ENCODE assay signal across 10 cellular contexts in the genomic region with DNA sequence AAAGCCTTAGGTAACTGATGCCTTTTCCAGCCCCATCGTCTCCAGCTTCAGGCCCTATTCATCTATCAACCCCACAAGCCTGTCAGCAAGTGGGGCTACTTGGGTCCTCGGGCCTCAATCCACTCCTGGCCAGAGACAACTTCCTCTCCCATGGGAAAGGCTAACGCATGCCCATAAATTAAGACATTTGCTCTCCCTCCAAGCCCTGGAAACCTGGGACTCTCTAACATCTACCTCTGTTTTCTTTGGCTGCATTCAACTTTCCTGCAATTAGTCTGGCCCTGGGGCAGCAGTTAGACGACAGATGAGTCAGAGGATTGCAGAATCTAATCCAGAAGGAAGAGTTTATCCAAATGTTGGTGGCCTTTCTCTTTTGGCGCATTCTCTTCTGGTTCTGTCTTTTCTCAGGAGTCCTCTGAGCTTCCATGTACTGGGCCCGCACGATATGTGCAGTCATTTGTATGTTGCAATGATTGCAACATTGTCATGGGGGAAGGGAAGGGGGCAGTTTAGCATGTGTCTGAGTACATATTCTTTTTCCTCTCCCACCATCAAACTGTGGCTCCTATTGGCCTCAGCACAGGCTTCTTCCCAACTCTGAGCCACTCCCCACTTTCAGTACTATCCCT. TPM values are rescaled to one million over a fixed set of nuclear protein-coding genes. Genes with fewer than 3 reads are reported as not detected.
DNase-seq lines count a peak whose midpoint lies in the region; ATAC-seq and TF ChIP-seq lines count a peak whose summit lies in the region.
"Had no signal": no experiment of that assay in that cellular context is flagged by ENCODE, and none has a peak within 500 bp of the region (broad histone marks: within the 10 kb centered on the region; RNA-seq: fewer than 3 reads in every experiment).

No MANE protein-coding gene starts in this region.

- H3K27me3 ChIP-seq in A673 (replicated peaks; ENCODE audit: insufficient read depth, low read depth, low read length, poor library complexity) = no peaks in the 10 kb centered on the region
- no peaks in the 10 kb centered on the region for H3K27me3 ChIP-seq in body of pancreas
- H3K27me3 ChIP-seq in left lung = no peaks in the 10 kb centered on the region

- H3K9me3 ChIP-seq in A673 (ENCODE audit: low read depth, low read length, poor library complexity, severe bottlenecking) (no peaks in the 10 kb centered on the region), body of pancreas (no peaks in the 10 kb centered on the region), left lung (no peaks in the 10 kb centered on the region)

- CTCF ChIA-PET in A673 (lab: Charles Lee) = no interaction called here

- TF ChIP-seq CTCF in A673 (conservative IDR thresholded peaks at IDR 0.05; ENCODE audit: low read depth, low read length) (no peak), LNCaP clone FGC (IDR thresholded peaks at IDR 0.05; ENCODE audit: control insufficient read depth, extremely low read depth, insufficient read depth) (no peak), body of pancreas (IDR thresholded peaks at IDR 0.05) (no peak), left lung (IDR thresholded peaks at IDR 0.05) (no peak)

- no peak overlapping the region for H3K27ac ChIP-seq in A673 (ENCODE audit: low read depth, low read length, poor library complexity, severe bottlenecking)
- H3K27ac ChIP-seq in body of pancreas = no peak overlapping the region
- H3K27ac ChIP-seq in left lung = peak overlapping the region in 1 of 2 donors; percentile 23

- POLR2A ChIA-PET in A673 (lab: Charles Lee; ENCODE audit: low non-redundant PET) = no interaction called here

- TF ChIP-seq POLR2A in body of pancreas (IDR thresholded peaks at IDR 0.05) = no peak

- no TSS peak for BruUV-seq in A673 (replicated peaks; lab: Mats Ljungman, UMichigan)

- H3K4me1 ChIP-seq in A673 (ENCODE audit: insufficient read depth, low read length, poor library complexity, severe bottlenecking) (peaks cover 15% of the 10 kb centered on the region), body of pancreas (peaks cover 15% of the 10 kb centered on the region), left lung (peaks cover 5 to 30% of the 10 kb centered on the region in 2 donors)

- no peak overlapping the region for H3K4me3 ChIP-seq in A673 (ENCODE audit: low read depth, low read length, poor library complexity, severe bottlenecking)
- H3K4me3 ChIP-seq in LNCaP clone FGC (ENCODE audit: low read depth, low read length) = no peak overlapping the region
- H3K4me3 ChIP-seq in body of pancreas = no peak overlapping the region
- no peak overlapping the region for H3K4me3 ChIP-seq in left lung

- H3K36me3 ChIP-seq in A673 (ENCODE audit: insufficient read depth, low read length, poor library complexity, severe bottlenecking) = no peaks in the 10 kb centered on the region
- H3K36me3 ChIP-seq in body of pancreas (replicated peaks in 1 of 2; ENCODE audit: insufficient read depth in 1 of 2, low read depth in 2 of 2) = no peaks in the 10 kb centered on the region
- H3K36me3 ChIP-seq in left lung = no peaks in the 10 kb centered on the region

- peak; percentile 38 for DNase-seq in A673 (ENCODE audit: low spot score)
- peak; percentile 30 for DNase-seq in LNCaP clone FGC (ENCODE audit: low read depth)
- peak in 3 of 4 donors; percentile 34 to 69 (median 39) for DNase-seq in body of pancreas
- no peak for DNase-seq in left lung
- DNase-seq in effector CD8-positive, alpha-beta T cell (lab: John Stamatoyannopoulos, UW) = no peak
- no peak for DNase-seq in stimulated activated naive CD4-positive, alpha-beta T cell treated with Interleukin-2 at 50 U/mL for 16 hours (lab: John Stamatoyannopoulos, UW)
- no peak for DNase-seq in NK-92 (lab: John Stamatoyannopoulos, UW; ENCODE audit: unreplicated experiment)
- no peak for DNase-seq in activated CD4-positive, CD25-positive, alpha-beta regulatory T cell treated with anti-CD3 and anti-CD28 coated beads, Interleukin-2, amount 50 U/mL, for 72 hours
- DNase-seq: DMS153, NCI-H2227 treated with DMSO at 0.1 percent for 48 hours had no signal

- 74 to 75% methylated on average over 7 of the region's 7 CpGs for WGBS in body of pancreas, 2 donors

- intact Hi-C loops in A673 (cut with micrococcal nuclease; ENCODE audit: unreplicated experiment) = no loop called here
- intact Hi-C loops in body of pancreas (cut with DNase I) = no loop called here
- intact Hi-C loops in left lung (cut with DNase I) = no loop called here

- no peak for ATAC-seq in body of pancreas
- peak; percentile 7 for ATAC-seq in left lung

RNA-seq across cellular contexts. Expression of gene NAV1, which starts 54.4 kb away (rescaled TPM):
- total RNA-seq in A673 (2021) (48.2 and 51.2 TPM in 2 replicates), body of pancreas (10 to 100 TPM; 11.5 to 13.7 TPM), left lung (10 to 100 TPM; 37.9 to 41.5 TPM)

Comparison
In these comparisons a context has a peak if more than half of its experiments do, and no peak if none do; other contexts are left out.
1. DNase-seq: peak in A673 (single experiment), LNCaP clone FGC (single experiment) and body of pancreas (3 of 4); none in left lung (0 of 2), effector CD8-positive, alpha-beta T cell (single experiment), stimulated activated naive CD4-positive, alpha-beta T cell treated with Interleukin-2 at 50 U/mL for 16 hours (single experiment), NK-92 (single experiment) and activated CD4-positive, CD25-positive, alpha-beta regulatory T cell treated with anti-CD3 and anti-CD28 coated beads, Interleukin-2, amount 50 U/mL, for 72 hours (single experiment).